ENCODE assay signal across 15 cellular contexts in genomic region chr4:4864940-4865704, GRCh38. TPM values are rescaled to one million over a fixed set of nuclear protein-coding genes. Genes with fewer than 3 reads are reported as not detected.
DNase-seq lines count a peak whose midpoint lies in the region; ATAC-seq and TF ChIP-seq lines count a peak whose summit lies in the region.
"Had no signal": no experiment of that assay in that cellular context is flagged by ENCODE, and none has a peak within 500 bp of the region (broad histone marks: within the 10 kb centered on the region; RNA-seq: fewer than 3 reads in every experiment).

No MANE protein-coding gene starts in this region.

- H3K4me1 ChIP-seq in left ventricle myocardium inferior (peaks cover 73% of the 10 kb centered on the region), heart right ventricle (peaks cover 2 to 73% (median 39%) of the 10 kb centered on the region in 9 donors), sigmoid colon (peaks cover 0 to 62% (median 51%) of the 10 kb centered on the region in 4 donors)
- H3K4me1 ChIP-seq: parathyroid adenoma had no signal

- WGBS in heart right ventricle, 2 donors = 9 to 20% methylated on average over 43 of the region's 43 CpGs
- 4 to 6% methylated on average over 43 of the region's 43 CpGs for WGBS in sigmoid colon, 2 donors

- H3K4me3 ChIP-seq in left ventricle myocardium inferior = peak overlapping the region; percentile 57
- peak overlapping the region in 2 of 10 donors; percentile 43 to 49 for H3K4me3 ChIP-seq in heart right ventricle
- H3K4me3 ChIP-seq in sigmoid colon = no peak overlapping the region
- H3K4me3 ChIP-seq: adrenal gland, MG63 had no signal

- no peak overlapping the region for H3K27ac ChIP-seq in left ventricle myocardium inferior (replicated peaks)
- H3K27ac ChIP-seq in heart right ventricle = no peak overlapping the region
- H3K27ac ChIP-seq in sigmoid colon = no peak overlapping the region
- H3K27ac ChIP-seq: adrenal gland, parathyroid adenoma had no signal

- intact Hi-C loops in left ventricle myocardium inferior (cut with micrococcal nuclease) = no loop called here
- intact Hi-C loops in heart right ventricle (cut with DNase I) = loop anchor here in 3 of 10 donors (5.0 to 10.0 kb wide), 3 partner anchors 323 to 380 kb away; partner anchors contain the start of gene STX18 (in 1 of the 3)
- intact Hi-C loops in sigmoid colon (cut with DNase I) = loop anchor here (5.0 to 10.0 kb wide), 2 partner anchors 127 to 380 kb away; no protein-coding TSS in a partner anchor

- peaks cover 64% of the 10 kb centered on the region for H3K27me3 Mint-ChIP-seq in mesothelial cell of epicardium (ENCODE audit: low read depth)

- H3K9me3 ChIP-seq in left ventricle myocardium inferior (replicated peaks) = no peaks in the 10 kb centered on the region
- H3K9me3 ChIP-seq in heart right ventricle = no peaks in the 10 kb centered on the region
- H3K9me3 ChIP-seq in sigmoid colon = no peaks in the 10 kb centered on the region
- H3K9me3 ChIP-seq: adrenal gland, MG63 had no signal

- peaks cover 100% of the 10 kb centered on the region for H3K27me3 ChIP-seq in left ventricle myocardium inferior (ENCODE audit: low read depth)
- H3K27me3 ChIP-seq in heart right ventricle = peaks cover 67 to 100% (median 100%) of the 10 kb centered on the region in 7 donors
- H3K27me3 ChIP-seq in sigmoid colon = peaks cover 82 to 100% (median 98%) of the 10 kb centered on the region in 3 donors
- H3K27me3 ChIP-seq: MG63 had no signal

- peaks cover 23% of the 10 kb centered on the region for H3K36me3 Mint-ChIP-seq in mesothelial cell of epicardium

- H3K9me3 Mint-ChIP-seq in mesothelial cell of epicardium = no peaks in the 10 kb centered on the region
- H3K9me3 Mint-ChIP-seq: T-helper 1 cell treated with Interleukin-12 subunit alpha and Interleukin-12 subunit beta and Interleukin-4 antibody, amounts not matched to agents 30 μg/mL and 1 μg/mL, for 36 hours had no signal

- no peak for TF ChIP-seq CTCF in left ventricle myocardium inferior (IDR thresholded peaks at IDR 0.05; ENCODE audit: borderline replicate concordance)
- no peak for TF ChIP-seq CTCF in heart right ventricle (IDR thresholded peaks at IDR 0.05)
- no peak for TF ChIP-seq CTCF in mesothelial cell of epicardium (IDR thresholded peaks at IDR 0.05; ENCODE audit: unreplicated experiment)
- TF ChIP-seq CTCF in sigmoid colon (IDR thresholded peaks at IDR 0.05) = no peak

- no peak for TF ChIP-seq EP300 in sigmoid colon (IDR thresholded peaks at IDR 0.05)

- H3K4me3 Mint-ChIP-seq in mesothelial cell of epicardium = peak overlapping the region; percentile 62
- H3K4me3 Mint-ChIP-seq: T-helper 1 cell treated with Interleukin-12 subunit alpha and Interleukin-12 subunit beta and Interleukin-4 antibody, amounts not matched to agents 30 μg/mL and 1 μg/mL, for 36 hours had no signal

- ATAC-seq in heart right ventricle = no peak
- ATAC-seq: activated CD8-positive, alpha-beta T cell treated with anti-CD3 and anti-CD28 coated beads, Interleukin-2, amount 10 ng/mL, durations not matched to agents 7 days and 5 days had no signal

- peaks cover 15% of the 10 kb centered on the region for H3K36me3 ChIP-seq in left ventricle myocardium inferior
- peaks cover 0 to 25% (median 5%) of the 10 kb centered on the region in 9 donors for H3K36me3 ChIP-seq in heart right ventricle
- no peaks in the 10 kb centered on the region for H3K36me3 ChIP-seq in sigmoid colon
- H3K36me3 ChIP-seq: MG63 had no signal

- no peak for TF ChIP-seq POLR2A in sigmoid colon (IDR thresholded peaks at IDR 0.05)

- peaks cover 58% of the 10 kb centered on the region for H3K4me1 Mint-ChIP-seq in mesothelial cell of epicardium

- H3K27ac Mint-ChIP-seq in mesothelial cell of epicardium = peak overlapping the region; percentile 86
- H3K27ac Mint-ChIP-seq: activated CD8-positive, alpha-beta T cell treated with anti-CD3 and anti-CD28 coated beads, Interleukin-2, amount 10 ng/mL, durations not matched to agents 7 days and 5 days had no signal

- DNase-seq in left ventricle myocardium inferior = no peak
- DNase-seq in heart right ventricle = no peak
- peak; percentile 74 for DNase-seq in cerebellar cortex (ENCODE audit: low spot score)
- DNase-seq in mesothelial cell of epicardium (ENCODE audit: low spot score in 2 of 2, unreplicated experiment in 2 of 2) = no peak
- no peak for DNase-seq in stimulated activated CD8-positive, alpha-beta memory T cell treated with anti-CD3 and anti-CD28 coated beads, Interleukin-4, amount 100 ng/mL, for 48 hours
- no peak for DNase-seq in NCI-H748 treated with DMSO at 0.1 percent for 48 hours (lab: John Stamatoyannopoulos, UW)
- no peak for DNase-seq in activated CD8-positive, alpha-beta memory T cell treated with anti-CD3 and anti-CD28 coated beads for 24 hours
- DNase-seq in sigmoid colon = no peak
- DNase-seq: activated CD8-positive, alpha-beta T cell treated with anti-CD3 and anti-CD28 coated beads, Interleukin-2, amount 10 ng/mL, durations not matched to agents 7 days and 5 days; adrenal gland; AML-193; MG63; NCI-H345 had no signal

RNA-seq across cellular contexts. Expression of gene MSX1, which starts 5.7 kb away (rescaled TPM):
- 3.4 TPM for total RNA-seq in left ventricle myocardium inferior
- total RNA-seq in heart right ventricle = 1 to 10 TPM; 1.9 to 6.7 (median 4.0) TPM
- 1 to 10 TPM; 4.0 to 4.8 TPM for polyA plus RNA-seq in heart right ventricle
- 44.9 to 50.3 TPM (median 46.0 TPM) in 3 replicates for total RNA-seq in mesothelial cell of epicardium
- 1 to 10 TPM in 2 of 4 donors, under 1 TPM in 2; 0.71 to 7.2 (median 1.4) TPM for total RNA-seq in sigmoid colon
- polyA plus RNA-seq in sigmoid colon = 1 to 10 TPM in 1 of 3 donors, under 1 TPM in 1, not detected in 1; 0.45 to 1.2 TPM
- total RNA-seq: activated CD8-positive, alpha-beta T cell treated with anti-CD3 and anti-CD28 coated beads, Interleukin-2, amount 10 ng/mL, durations not matched to agents 7 days and 5 days had no signal
